Comparison of ENCODE assay signal across 17 cellular contexts in genomic region chr4:15116509-15117079, GRCh38.
"Had no signal": no experiment of that assay in that cellular context is flagged by ENCODE, and none has a peak within 500 bp of the region (broad histone marks: within the 10 kb centered on the region; RNA-seq: fewer than 3 reads in every experiment).

No MANE protein-coding gene starts in this region.

- H3K4me3 ChIP-seq: cardiac muscle cell, esophagus squamous epithelium, gastroesophageal sphincter, left ventricle myocardium inferior, lung, spleen, thoracic aorta, transverse colon had no signal

- H3K9me3 ChIP-seq: esophagus squamous epithelium, gastroesophageal sphincter, thoracic aorta, transverse colon had no signal

- H3K4me1 ChIP-seq: esophagus squamous epithelium, gastroesophageal sphincter, left ventricle myocardium inferior, spleen, transverse colon had no signal

- H3K36me3 ChIP-seq: cardiac muscle cell, esophagus squamous epithelium, gastroesophageal sphincter, left ventricle myocardium inferior, spleen, thoracic aorta, transverse colon had no signal

- ATAC-seq: gastroesophageal sphincter; naive thymus-derived CD4-positive, alpha-beta T cell; right cardiac atrium; stimulated activated memory B cell treated with anti-CD40 and anti-IgM and Interleukin-4, amounts not matched to agents 10 μg/mL and 1 μg/mL and 100 μg/mL, for 72 hours had no signal

- H3K27ac ChIP-seq: cardiac muscle cell, epithelial cell of prostate, esophagus squamous epithelium, gastroesophageal sphincter, left ventricle myocardium inferior, spleen, thoracic aorta, transverse colon had no signal

- H3K4me3 Mint-ChIP-seq: naive thymus-derived CD4-positive, alpha-beta T cell; stimulated activated memory B cell treated with anti-CD40 and anti-IgM and Interleukin-4, amounts not matched to agents 10 μg/mL and 1 μg/mL and 100 μg/mL, for 72 hours; stimulated activated naive CD8-positive, alpha-beta T cell treated with anti-CD3 and anti-CD28 coated beads, Interleukin-15, amount 100 ng/mL, for 72 hours had no signal

- H3K4me1 Mint-ChIP-seq: stimulated activated memory B cell treated with anti-CD40 and anti-IgM and Interleukin-4, amounts not matched to agents 10 μg/mL and 1 μg/mL and 100 μg/mL, for 72 hours had no signal

- DNase-seq: effector memory CD4-positive, alpha-beta T cell; esophagus squamous epithelium; foreskin fibroblast; glutamatergic neuron; left ventricle myocardium inferior; mesendoderm; naive thymus-derived CD4-positive, alpha-beta T cell; right cardiac atrium; spleen; transverse colon had no signal

- H3K27ac Mint-ChIP-seq: naive thymus-derived CD4-positive, alpha-beta T cell; stimulated activated memory B cell treated with anti-CD40 and anti-IgM and Interleukin-4, amounts not matched to agents 10 μg/mL and 1 μg/mL and 100 μg/mL, for 72 hours; stimulated activated naive CD8-positive, alpha-beta T cell treated with anti-CD3 and anti-CD28 coated beads, Interleukin-15, amount 100 ng/mL, for 72 hours had no signal

- H3K27me3 ChIP-seq: cardiac muscle cell, esophagus squamous epithelium, gastroesophageal sphincter, spleen, transverse colon had no signal
